12 cellular contexts compared by ENCODE assay signal in the genomic region with DNA sequence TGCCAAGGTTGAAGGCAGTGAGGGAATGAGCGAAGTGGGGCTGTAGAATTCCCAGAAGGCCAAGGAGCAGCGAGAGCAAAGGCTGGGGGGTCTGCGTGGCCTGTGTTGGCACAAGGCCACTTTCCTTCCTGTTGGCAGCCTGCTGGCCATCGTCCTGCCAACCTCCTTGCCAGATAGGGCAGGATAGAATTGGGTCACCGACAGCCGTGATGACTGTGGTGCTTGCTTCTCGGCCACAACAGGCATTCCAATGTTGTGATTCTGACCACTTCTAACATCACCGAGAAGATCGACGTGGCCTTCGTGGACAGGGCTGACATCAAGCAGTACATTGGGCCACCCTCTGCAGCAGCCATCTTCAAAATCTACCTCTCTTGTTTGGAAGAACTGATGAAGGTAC. TPM values are rescaled to one million over a fixed set of nuclear protein-coding genes. Genes with fewer than 3 reads are reported as not detected.
DNase-seq lines count a peak whose midpoint lies in the region; ATAC-seq and FAIRE-seq lines count a peak whose summit lies in the region.
"Had no signal": no experiment of that assay in that cellular context is flagged by ENCODE, and none has a peak within 500 bp of the region (broad histone marks: within the 10 kb centered on the region; RNA-seq: fewer than 3 reads in every experiment).

No MANE protein-coding gene starts in this region.

- in situ Hi-C loops in ACHN (cut with HindIII; ENCODE audit: low pct_ligation_motif_present, low pct_unique_long_range_greater_than_20kb, low sequenced_read_pairs) = no loop called here

- FAIRE-seq in HTR-8/SVneo (lab: Jason Lieb, UNC) = peak; percentile 57
- FAIRE-seq: G401.6 had no signal

- DNase-seq in ACHN = peak; percentile 74
- DNase-seq in HTR-8/SVneo (ENCODE audit: insufficient read length, low spot score) = no peak
- DNase-seq in astrocyte of the hippocampus (ENCODE audit: low read depth, low spot score) = peak; percentile 94
- peak; percentile 78 for DNase-seq in iris pigment epithelial cell (ENCODE audit: low read depth)
- DNase-seq in NCI-H2227 treated with DMSO at 0.1 percent for 48 hours (lab: John Stamatoyannopoulos, UW) = no peak
- no peak for DNase-seq in DMS153 treated with DMSO at 0.1 percent for 48 hours (lab: John Stamatoyannopoulos, UW; ENCODE audit: unreplicated experiment)
- no peak for DNase-seq in NCI-H345 treated with DMSO at 0.1 percent for 48 hours (lab: John Stamatoyannopoulos, UW; ENCODE audit: unreplicated experiment)
- DNase-seq: activated gamma-delta T cell treated with Interleukin-2 at 50 U/mL for 16 hours, glutamatergic neuron, NCI-H524 had no signal

- no peak for ATAC-seq in esophagus mucosa

RNA-seq across cellular contexts. Expression of a gene that starts 18.9 kb away (rescaled TPM):
- total RNA-seq in esophagus mucosa = 12.5 TPM

RNA-seq across cellular contexts. Expression of a gene that starts 19.0 kb away (rescaled TPM):
- 21.2 TPM for total RNA-seq in esophagus mucosa

Comparison
In these comparisons a context has a peak if more than half of its experiments do, and no peak if none do; other contexts are left out.
1. DNase-seq: peak in ACHN (single experiment), astrocyte of the hippocampus (single experiment) and iris pigment epithelial cell (single experiment); none in HTR-8/SVneo (single experiment), NCI-H2227 treated with DMSO at 0.1 percent for 48 hours (single experiment), DMS153 treated with DMSO at 0.1 percent for 48 hours (single experiment) and NCI-H345 treated with DMSO at 0.1 percent for 48 hours (single experiment).